In the genomic region with DNA sequence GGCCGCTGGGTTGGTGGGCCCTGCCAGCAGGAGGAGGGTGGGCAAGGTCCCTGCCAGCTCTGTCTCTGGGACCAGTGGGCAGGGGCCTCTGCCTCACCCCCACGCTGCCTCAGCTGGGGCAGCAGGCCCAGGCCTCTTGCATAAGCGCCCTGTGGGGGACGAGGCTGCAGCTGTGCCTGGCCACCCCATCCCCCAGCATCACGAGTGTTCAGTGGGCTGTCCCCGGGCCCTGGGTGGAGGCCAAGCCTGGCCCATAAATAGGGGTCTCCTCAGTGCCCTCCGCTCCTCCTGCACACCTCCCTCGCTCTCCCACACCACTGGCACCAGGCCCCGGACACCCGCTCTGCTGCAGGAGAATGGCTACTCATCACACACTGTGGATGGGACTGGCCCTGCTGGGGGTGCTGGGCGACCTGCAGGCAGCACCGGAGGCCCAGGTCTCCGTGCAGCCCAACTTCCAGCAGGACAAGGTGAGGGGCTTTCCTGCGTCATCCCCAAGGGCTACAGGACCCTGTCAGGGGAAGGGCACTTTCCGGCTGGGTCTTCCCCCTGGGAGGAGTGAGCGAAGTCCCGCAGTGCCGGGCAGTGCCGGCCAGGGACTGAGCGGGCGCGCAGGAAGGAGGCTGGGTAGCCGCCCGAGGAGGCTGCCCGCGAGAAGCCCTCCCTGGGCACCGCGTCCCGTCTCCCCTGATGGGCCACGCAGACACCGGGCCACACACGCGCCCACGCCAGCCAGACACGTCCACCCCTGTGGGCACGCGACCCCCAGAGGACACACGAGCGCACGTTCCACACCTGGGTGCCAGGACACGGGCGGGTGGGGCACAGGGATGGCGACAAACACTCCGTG, we compare ENCODE assay signal across 8 cellular contexts. TPM values are rescaled to one million over a fixed set of nuclear protein-coding genes. Genes with fewer than 3 reads are reported as not detected.
A peak's percentile ranks its signal among the peaks of the same experiment; 100 is the strongest.
DNase-seq lines count a peak whose midpoint lies in the region; ATAC-seq, FAIRE-seq and TF ChIP-seq lines count a peak whose summit lies in the region.

A gene (plus strand): TSS at position 282 of the 850 bp plus-strand sequence. CDS start 75 bp downstream, at position 357.

- no peak for DNase-seq in CD4-positive, alpha-beta T cell
- no peak for DNase-seq in K562 (ENCODE audit: extremely low read depth in 1 of 4, low spot score in 3 of 4)
- peak; percentile 97 for DNase-seq in putamen (ENCODE audit: low spot score)
- no peak for DNase-seq in foreskin keratinocyte
- no peak for DNase-seq in NCI-H128 (lab: John Stamatoyannopoulos, UW; ENCODE audit: unreplicated experiment)

- no peak for TF ChIP-seq EP300 in K562 (IDR thresholded peaks at IDR 0.05; ENCODE audit: low read length)

- H3K9me3 ChIP-seq in CD4-positive, alpha-beta T cell (ENCODE audit: control insufficient read depth, low read length) = no peaks in the 10 kb centered on the region
- no peaks in the 10 kb centered on the region for H3K9me3 ChIP-seq in K562 (replicated peaks; ENCODE audit: control insufficient read depth, insufficient read depth, low read depth, low read length)
- H3K9me3 ChIP-seq in iPS-15b (ENCODE audit: control insufficient read depth, insufficient read depth, low read length) = no peaks in the 10 kb centered on the region

- no peak for FAIRE-seq in K562 (lab: Jason Lieb, UNC)

- peak within 1 kb of the TSS; percentile 82 for H3K4me2 ChIP-seq in K562 (ENCODE audit: insufficient read depth, low read length)

- no peaks in the 10 kb centered on the region for H3K9me1 ChIP-seq in K562 (ENCODE audit: control insufficient read depth, insufficient read depth, low read length)

- WGBS in K562 (ENCODE audit: insufficient coverage, low coverage, missing lambda C conversion rate) = 54% methylated on average over 26 of the region's 44 CpGs

- H2AFZ ChIP-seq in K562 (ENCODE audit: low read depth, low read length) = peak within 1 kb of the TSS; percentile 97

- peak within 1 kb of the TSS; percentile 58 for H3K4me3 Mint-ChIP-seq in CD4-positive, alpha-beta T cell

- peaks cover 14% of the 10 kb centered on the region for H3K27me3 Mint-ChIP-seq in CD4-positive, alpha-beta T cell

- no peak within 1 kb of the TSS for H3K27ac ChIP-seq in CD4-positive, alpha-beta T cell (ENCODE audit: low read depth, low read length)
- H3K27ac ChIP-seq in K562 (ENCODE audit: extremely low read depth, low read depth, low read length) = peak within 1 kb of the TSS; percentile 59; the same call in 2 of the 3 replicates
- no peak within 1 kb of the TSS for H3K27ac ChIP-seq in foreskin keratinocyte

- no peaks in the 10 kb centered on the region for H3K79me2 ChIP-seq in K562 (ENCODE audit: control insufficient read depth, insufficient read depth, low read length)

- no peak for TF ChIP-seq CTCF in CD4-positive, alpha-beta T cell (IDR thresholded peaks at IDR 0.05)
- TF ChIP-seq CTCF in K562 (IDR thresholded peaks at IDR 0.05 in 2 of 3, conservative IDR thresholded peaks at IDR 0.05 in 1 of 3; ENCODE audit: insufficient read depth in 2 of 3, low read depth in 1 of 3, low read length in 3 of 3) (no peak), foreskin keratinocyte (conservative IDR thresholded peaks at IDR 0.05) (no peak)

- H3K27me3 ChIP-seq in CD4-positive, alpha-beta T cell (ENCODE audit: control insufficient read depth, insufficient read depth, low read length) = no peaks in the 10 kb centered on the region
- no peaks in the 10 kb centered on the region for H3K27me3 ChIP-seq in K562 (ENCODE audit: control insufficient read depth in 2 of 2, insufficient read depth in 2 of 2, low read length in 2 of 2)
- no peaks in the 10 kb centered on the region for H3K27me3 ChIP-seq in iPS-15b (ENCODE audit: control insufficient read depth, insufficient read depth, low read length)
- peaks cover 8% of the 10 kb centered on the region for H3K27me3 ChIP-seq in foreskin keratinocyte

- no TSS peak for BruUV-seq in K562 (replicated peaks; lab: Mats Ljungman, UMichigan)

- intact Hi-C loops in CD4-positive, alpha-beta T cell (cut with DNase I, micrococcal nuclease) = loop anchor here (1.0 to 2.0 kb wide), 3 partner anchors 15 to 33 kb away; a partner anchor contains a TSS
- intact Hi-C loops in K562 (cut with micrococcal nuclease) = no loop called here

- CTCF ChIA-PET in CD4-positive, alpha-beta T cell (lab: Charles Lee) = interaction anchor here (0.9 to 1.5 kb wide), 5 partner anchors 15 to 135 kb away, joined by 3 to 5 read pairs (median 3); a partner anchor contains a TSS
- CTCF ChIA-PET in K562 (lab: Yijun Ruan, JAX; ENCODE audit: low intra/inter-chr PET ratio) = no interaction called here

- H3K36me3 ChIP-seq in K562 (ENCODE audit: control insufficient read depth, insufficient read depth, low read length) (no peaks in the 10 kb centered on the region), iPS-15b (ENCODE audit: control insufficient read depth, insufficient read depth, low read length) (no peaks in the 10 kb centered on the region)

- ATAC-seq in CD4-positive, alpha-beta T cell (ENCODE audit: poor library complexity) = no peak
- ATAC-seq in K562 (no peak), foreskin keratinocyte (no peak), GM19351 (IDR thresholded peaks at IDR 0.05; ENCODE audit: unreplicated experiment) (no peak), HG03469 (IDR thresholded peaks at IDR 0.05; ENCODE audit: unreplicated experiment) (no peak)

- POLR2A ChIA-PET in CD4-positive, alpha-beta T cell (lab: Charles Lee) = interaction anchor here (1.0 to 2.9 kb wide), 4 partner anchors 15 to 57 kb away, joined by 4 to 12 read pairs (median 10); a partner anchor contains a TSS
- POLR2A ChIA-PET in K562 (lab: Yijun Ruan, JAX) = interaction anchor here (0.7 to 1.5 kb wide), 4 partner anchors 11 to 45 kb away, joined by 3 to 5 read pairs (median 4); no protein-coding TSS in a partner anchor

- no peaks in the 10 kb centered on the region for H3K36me3 Mint-ChIP-seq in CD4-positive, alpha-beta T cell (ENCODE audit: low read depth)

- H4K20me1 ChIP-seq in K562 (replicated peaks; ENCODE audit: control insufficient read depth, insufficient read depth, low read length) = no peaks in the 10 kb centered on the region

- H3K4me1 ChIP-seq in K562 (replicated peaks in 1 of 2; ENCODE audit: control insufficient read depth in 2 of 2, insufficient read depth in 2 of 2, low read length in 2 of 2) (peaks cover 9 to 96% of the 10 kb centered on the region in 2 experiments; a peak in 4 of 5 replicates), iPS-15b (ENCODE audit: control insufficient read depth, insufficient read depth, low read length) (no peaks in the 10 kb centered on the region), foreskin keratinocyte (no peaks in the 10 kb centered on the region)

- in situ Hi-C loops in K562 (cut with MboI) = no loop called here

- no peaks in the 10 kb centered on the region for H3K9me3 Mint-ChIP-seq in CD4-positive, alpha-beta T cell

- no peak within 1 kb of the TSS for H3K27ac Mint-ChIP-seq in CD4-positive, alpha-beta T cell

- TF ChIP-seq POLR2A in K562 (conservative IDR thresholded peaks at IDR 0.05) = no peak

- peaks cover 20% of the 10 kb centered on the region for H3K4me1 Mint-ChIP-seq in CD4-positive, alpha-beta T cell (ENCODE audit: low read depth)

- peak within 1 kb of the TSS; percentile 54 for H3K4me3 ChIP-seq in K562
- peak within 1 kb of the TSS; percentile 68 for H3K4me3 ChIP-seq in iPS-15b (ENCODE audit: low read depth, low read length)

- peak within 1 kb of the TSS; percentile 51 to 92; a peak in 3 of 4 replicates for H3K9ac ChIP-seq in K562 (ENCODE audit: insufficient read depth in 1 of 2, low read depth in 2 of 2, low read length in 2 of 2)
- H3K9ac ChIP-seq in iPS-15b (ENCODE audit: low read depth, low read length) = no peak within 1 kb of the TSS

- TF ChIP-seq RAD21 in K562 (CRISPR knock-in tag; conservative IDR thresholded peaks at IDR 0.05 in 1 of 2, IDR thresholded peaks at IDR 0.05 in 1 of 2) = no peak

TF ChIP-seq in K562, 482 proteins besides CTCF, POLR2A, EP300 and RAD21:
- TF ChIP-seq HNRNPL (IDR thresholded peaks at IDR 0.05; ENCODE audit: low read depth, low read length) (peak; percentile 88; the same call in 1 of the 2 replicates), SOX6 (IDR thresholded peaks at IDR 0.05) (no peak), ZFX (CRISPR knock-in tag; IDR thresholded peaks at IDR 0.05) (0 out of 2 replicates have a peak, but pooled peaks have one; percentile 16)
- TF ChIP-seq, protein P1, sequence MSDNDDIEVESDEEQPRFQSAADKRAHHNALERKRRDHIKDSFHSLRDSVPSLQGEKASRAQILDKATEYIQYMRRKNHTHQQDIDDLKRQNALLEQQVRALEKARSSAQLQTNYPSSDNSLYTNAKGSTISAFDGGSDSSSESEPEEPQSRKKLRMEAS (CRISPR knock-in tag; IDR thresholded peaks at IDR 0.05) = 0 out of 2 replicates have a peak, but pooled peaks have one; percentile 32
TF ChIP-seq in K562: peak in this region for 3.

RNA-seq across cellular contexts. Expression of the gene that starts here (rescaled TPM):
- 10 to 100 TPM; 40.6 to 41.0 TPM for total RNA-seq in CD4-positive, alpha-beta T cell
- total RNA-seq in K562 (2011; cell fraction: chromatin; rRNA removed; ENCODE audit: low replicate concordance) = 1.9 and 6.7 TPM in 2 replicates
- total RNA-seq in K562 (2011; cell fraction: nucleolus; rRNA removed) = 6.7 and 8.8 TPM in 2 replicates
- total RNA-seq in K562 (2011; cell fraction: nucleoplasm; rRNA removed) = 4.5 and 5.2 TPM in 2 replicates
- total RNA-seq in K562 (2014; rRNA removed) (5.2 and 7.4 TPM in 2 replicates), K562 (2014; rRNA removed; fragmentation: Illumina TruSeq; extraction: Trizol) (0.65 TPM in 1 of 2 replicates, not detected in the other), K562 (2015; rRNA removed; fragmentation: Illumina TruSeq; extraction: Trizol) (2.0 and 2.9 TPM in 2 replicates), K562 (2021) (4.6 and 4.7 TPM in 2 replicates), foreskin keratinocyte (not detected in 2 replicates)
- polyA plus RNA-seq in K562 (2011; rRNA removed) (2.6 and 4.4 TPM in 2 replicates), K562 (2014; fragmentation: Illumina TruSeq; extraction: Trizol) (1.2 and 2.7 TPM in 2 replicates), K562 (2014; fragmentation: Nextera tagmentation; extraction: Ambion mirVana) (under 1 TPM; 0.46 to 0.55 TPM), K562 (2014; rRNA removed) (7.0 and 7.1 TPM in 2 replicates), foreskin keratinocyte (not detected in 2 replicates)
- 5.3 and 10.5 TPM in 2 replicates for polyA plus RNA-seq in K562 (2011; cell fraction: cytosol; rRNA removed)
- polyA plus RNA-seq in K562 (2011; cell fraction: nucleus; rRNA removed) = 23.2 and 26.0 TPM in 2 replicates
- 8.5 and 12.1 TPM in 2 replicates for polyA plus RNA-seq in K562 (2012)
- 0.51 TPM in 1 of 2 replicates, not detected in the other for polyA minus RNA-seq in K562 (2011; rRNA and poly(A)+ RNA removed)
- polyA minus RNA-seq in K562 (2011; cell fraction: cytosol; rRNA and poly(A)+ RNA removed) = 1.8 and 3.4 TPM in 2 replicates
- polyA minus RNA-seq in K562 (2011; cell fraction: nucleus; rRNA and poly(A)+ RNA removed) = 5.7 and 10.0 TPM in 2 replicates

Comparison
In these comparisons a context has a peak if more than half of its experiments do, and no peak if none do; other contexts are left out.
1. RNA of the gene that starts here (total RNA-seq): 40.6 to 41.0 TPM in CD4-positive, alpha-beta T cell; 0.65 to 8.8 TPM in K562 and not detected in foreskin keratinocyte; every median in the first group is over 4 times any median in the second.